Comparison of ENCODE assay signal across 21 cellular contexts in the genomic region with DNA sequence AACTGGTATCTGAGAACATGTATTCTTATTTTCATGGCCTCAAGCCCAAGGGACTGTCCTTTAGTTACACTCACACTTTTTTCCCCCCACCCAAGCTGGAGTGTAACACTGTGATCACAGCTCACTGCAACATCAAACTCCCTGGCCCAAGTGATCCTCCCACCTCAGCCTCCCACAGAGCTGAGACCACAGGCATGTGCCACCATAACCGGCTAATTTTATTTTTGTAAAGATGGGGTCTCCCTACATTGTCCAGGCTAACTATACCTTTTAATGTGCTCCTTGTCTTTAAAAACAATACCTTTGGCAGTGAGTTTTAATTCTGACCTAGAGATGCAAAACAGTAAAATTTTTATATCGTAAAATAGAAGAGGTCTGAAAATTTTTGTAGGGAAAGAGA. TPM values are rescaled to one million over a fixed set of nuclear protein-coding genes. Genes with fewer than 3 reads are reported as not detected.
DNase-seq lines count a peak whose midpoint lies in the region; ATAC-seq and TF ChIP-seq lines count a peak whose summit lies in the region.
"Had no signal": no experiment of that assay in that cellular context is flagged by ENCODE, and none has a peak within 500 bp of the region (broad histone marks: within the 10 kb centered on the region; RNA-seq: fewer than 3 reads in every experiment).

No MANE protein-coding gene starts in this region.

- peaks cover 4% of the 10 kb centered on the region; the same call in 1 of the 2 replicates for H3K4me1 ChIP-seq in HEK293 (ENCODE audit: control insufficient read depth, insufficient read depth, low read length)

- no peak for TF ChIP-seq CTCF in HEK293 (tag by site-specific recombination; IDR thresholded peaks at IDR 0.05)
- TF ChIP-seq CTCF in osteocyte (IDR thresholded peaks at IDR 0.05): no peak

- H3K36me3 Mint-ChIP-seq in osteocyte (ENCODE audit: unreplicated experiment): peaks cover 15% of the 10 kb centered on the region
- peaks cover 4% of the 10 kb centered on the region for H3K36me3 Mint-ChIP-seq in activated CD8-positive, alpha-beta memory T cell treated with anti-CD3 and anti-CD28 coated beads, Interleukin-2, amount 10 ng/mL, durations not matched to agents 7 days and 5 days

- DNase-seq in M059J (ENCODE audit: low read depth): peak; percentile 45
- DNase-seq in amniotic epithelial cell (ENCODE audit: low read depth): peak; percentile 30
- no peak for DNase-seq in osteocyte (ENCODE audit: extremely low spot score, unreplicated experiment)
- no peak for DNase-seq in T-helper 1 cell
- no peak for DNase-seq in NCI-H510A (lab: John Stamatoyannopoulos, UW)
- no peak for DNase-seq in activated CD8-positive, alpha-beta memory T cell treated with anti-CD3 and anti-CD28 coated beads, Interleukin-2, amount 10 ng/mL, durations not matched to agents 7 days and 5 days
- DNase-seq: DMS53, GDM1, GOT3, HCEC 1CT, MG63, NCI-H1048, NCI-H1417 treated with DMSO at 0.1 percent for 48 hours, NCI-H187 had no signal

- H3K27me3 Mint-ChIP-seq in osteocyte (ENCODE audit: unreplicated experiment): no peaks in the 10 kb centered on the region
- H3K27me3 Mint-ChIP-seq in activated CD8-positive, alpha-beta memory T cell treated with anti-CD3 and anti-CD28 coated beads, Interleukin-2, amount 10 ng/mL, durations not matched to agents 7 days and 5 days: no peaks in the 10 kb centered on the region
- H3K27me3 Mint-ChIP-seq: B cell had no signal

- no peak overlapping the region for H3K4me3 ChIP-seq in HEK293 (ENCODE audit: low read depth, low read length)
- H3K4me3 ChIP-seq: A549, MG63, SJSA1 had no signal

- peaks cover 0 to 22% of the 10 kb centered on the region in 2 experiments; a peak in 1 of 3 replicates for H3K36me3 ChIP-seq in HEK293 (ENCODE audit: control insufficient read depth in 2 of 2, insufficient read depth in 1 of 2, low read length in 2 of 2)

- no peaks in the 10 kb centered on the region for H3K9me3 ChIP-seq in HEK293 (ENCODE audit: control insufficient read depth, insufficient read depth, low read depth, low read length)
- H3K9me3 ChIP-seq: A549, MG63, SJSA1 had no signal

- POLR2A ChIA-PET in HEK293 (lab: Yijun Ruan, JAX): no interaction called here

- peaks cover 63% of the 10 kb centered on the region for H3K4me1 Mint-ChIP-seq in osteocyte (ENCODE audit: unreplicated experiment)
- H3K4me1 Mint-ChIP-seq in activated CD8-positive, alpha-beta memory T cell treated with anti-CD3 and anti-CD28 coated beads, Interleukin-2, amount 10 ng/mL, durations not matched to agents 7 days and 5 days: no peaks in the 10 kb centered on the region
- H3K4me1 Mint-ChIP-seq: B cell had no signal

- no peaks in the 10 kb centered on the region for H3K9me3 Mint-ChIP-seq in osteocyte (ENCODE audit: unreplicated experiment)
- H3K9me3 Mint-ChIP-seq in activated CD8-positive, alpha-beta memory T cell treated with anti-CD3 and anti-CD28 coated beads, Interleukin-2, amount 10 ng/mL, durations not matched to agents 7 days and 5 days (ENCODE audit: low read depth): no peaks in the 10 kb centered on the region
- H3K9me3 Mint-ChIP-seq: CD14-positive monocyte had no signal

- peak overlapping the region; percentile 38 for H3K27ac Mint-ChIP-seq in osteocyte (ENCODE audit: unreplicated experiment)
- no peak overlapping the region for H3K27ac Mint-ChIP-seq in activated CD8-positive, alpha-beta memory T cell treated with anti-CD3 and anti-CD28 coated beads, Interleukin-2, amount 10 ng/mL, durations not matched to agents 7 days and 5 days
- H3K27ac Mint-ChIP-seq: B cell had no signal

- no peak overlapping the region for H3K27ac ChIP-seq in HEK293 (ENCODE audit: extremely low read depth, low read depth, low read length)
- H3K27ac ChIP-seq: A549, SJSA1 had no signal

- ATAC-seq in activated CD8-positive, alpha-beta memory T cell treated with anti-CD3 and anti-CD28 coated beads, Interleukin-2, amount 10 ng/mL, durations not matched to agents 7 days and 5 days: no peak
- ATAC-seq: A549 had no signal

- no peak overlapping the region for H3K4me3 Mint-ChIP-seq in osteocyte (ENCODE audit: unreplicated experiment)
- no peak overlapping the region for H3K4me3 Mint-ChIP-seq in activated CD8-positive, alpha-beta memory T cell treated with anti-CD3 and anti-CD28 coated beads, Interleukin-2, amount 10 ng/mL, durations not matched to agents 7 days and 5 days
- H3K4me3 Mint-ChIP-seq: B cell, CD14-positive monocyte had no signal

- CTCF ChIA-PET in HEK293 (lab: Yijun Ruan, JAX): interaction anchor here (0.5 kb wide), 1 partner anchor 107 kb away, joined by 3 read pairs; no protein-coding TSS in a partner anchor
- CTCF ChIA-PET in activated CD8-positive, alpha-beta memory T cell treated with anti-CD3 and anti-CD28 coated beads, Interleukin-2, amount 10 ng/mL, durations not matched to agents 7 days and 5 days (lab: Charles Lee): interaction anchor here (0.6 kb wide), 1 partner anchor 11 kb away, joined by 3 read pairs; no protein-coding TSS in a partner anchor

TF ChIP-seq in HEK293, 187 proteins besides CTCF, POLR2A, EP300 and RAD21 (continues in another document):
- TF ChIP-seq KLF10 (tag by site-specific recombination; IDR thresholded peaks at IDR 0.05) (no peak), ZNF324 (tag by site-specific recombination; IDR thresholded peaks at IDR 0.05) (no peak), ZNF660 (tag by site-specific recombination; IDR thresholded peaks at IDR 0.05) (no peak), ZNF600 (tag by site-specific recombination; IDR thresholded peaks at IDR 0.05) (no peak), ZNF214 (tag by site-specific recombination; IDR thresholded peaks at IDR 0.05; ENCODE audit: borderline replicate concordance) (no peak), WT1 (tag by site-specific recombination; IDR thresholded peaks at IDR 0.05) (peak; percentile 71), ZFHX2 (tag by site-specific recombination; conservative IDR thresholded peaks at IDR 0.05) (0 out of 2 replicates have a peak, but pooled peaks have one; percentile 32), ZNF280C (tag by site-specific recombination; IDR thresholded peaks at IDR 0.05) (no peak), ZNF747 (tag by site-specific recombination; IDR thresholded peaks at IDR 0.05) (no peak), ZNF394 (tag by site-specific recombination; IDR thresholded peaks at IDR 0.05; ENCODE audit: borderline replicate concordance) (no peak), ZNF791 (tag by site-specific recombination; IDR thresholded peaks at IDR 0.05) (no peak), ZNF76 (tag by site-specific recombination; IDR thresholded peaks at IDR 0.05; ENCODE audit: borderline replicate concordance, low read depth) (no peak), GLIS1 (tag by site-specific recombination; IDR thresholded peaks at IDR 0.05) (peak; percentile 25; the same call in 1 of the 2 replicates), ZBTB21 (tag by site-specific recombination; IDR thresholded peaks at IDR 0.05) (no peak), ZNF514 (tag by site-specific recombination; IDR thresholded peaks at IDR 0.05) (no peak)
- TF ChIP-seq, protein P1, sequence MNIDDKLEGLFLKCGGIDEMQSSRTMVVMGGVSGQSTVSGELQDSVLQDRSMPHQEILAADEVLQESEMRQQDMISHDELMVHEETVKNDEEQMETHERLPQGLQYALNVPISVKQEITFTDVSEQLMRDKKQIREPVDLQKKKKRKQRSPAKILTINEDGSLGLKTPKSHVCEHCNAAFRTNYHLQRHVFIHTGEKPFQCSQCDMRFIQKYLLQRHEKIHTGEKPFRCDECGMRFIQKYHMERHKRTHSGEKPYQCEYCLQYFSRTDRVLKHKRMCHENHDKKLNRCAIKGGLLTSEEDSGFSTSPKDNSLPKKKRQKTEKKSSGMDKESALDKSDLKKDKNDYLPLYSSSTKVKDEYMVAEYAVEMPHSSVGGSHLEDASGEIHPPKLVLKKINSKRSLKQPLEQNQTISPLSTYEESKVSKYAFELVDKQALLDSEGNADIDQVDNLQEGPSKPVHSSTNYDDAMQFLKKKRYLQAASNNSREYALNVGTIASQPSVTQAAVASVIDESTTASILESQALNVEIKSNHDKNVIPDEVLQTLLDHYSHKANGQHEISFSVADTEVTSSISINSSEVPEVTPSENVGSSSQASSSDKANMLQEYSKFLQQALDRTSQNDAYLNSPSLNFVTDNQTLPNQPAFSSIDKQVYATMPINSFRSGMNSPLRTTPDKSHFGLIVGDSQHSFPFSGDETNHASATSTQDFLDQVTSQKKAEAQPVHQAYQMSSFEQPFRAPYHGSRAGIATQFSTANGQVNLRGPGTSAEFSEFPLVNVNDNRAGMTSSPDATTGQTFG (tag by site-specific recombination; IDR thresholded peaks at IDR 0.05; ENCODE audit: borderline replicate concordance): no peak

RNA-seq across cellular contexts. Expression of gene FAM83C, which starts 48.2 kb away (rescaled TPM):
- 0.02 TPM in 1 of 2 replicates, not detected in the other for total RNA-seq in M059J (2014; rRNA removed; shearing (Covaris generic))
- not detected in 2 replicates for total RNA-seq in osteocyte
- not detected for total RNA-seq in activated CD8-positive, alpha-beta memory T cell treated with anti-CD3 and anti-CD28 coated beads, Interleukin-2, amount 10 ng/mL, durations not matched to agents 7 days and 5 days
- total RNA-seq: B cell, HT1080, NCI-H460, SJSA1 had no signal

RNA-seq across cellular contexts. Expression of gene EIF6, which starts 55.9 kb away (rescaled TPM):
- total RNA-seq in M059J (2014; rRNA removed; shearing (Covaris generic)): 303 and 313 TPM in 2 replicates
- 131 and 136 TPM in 2 replicates for total RNA-seq in osteocyte
- 100 to 1,000 TPM in 1 of 2 experiments, 10 to 100 TPM in 1; 98.6 to 121 TPM for total RNA-seq in activated CD8-positive, alpha-beta memory T cell treated with anti-CD3 and anti-CD28 coated beads, Interleukin-2, amount 10 ng/mL, durations not matched to agents 7 days and 5 days

Comparison
In these comparisons a context has a peak if more than half of its experiments do, and no peak if none do; other contexts are left out.
1. DNase-seq: peak in M059J (single experiment) and amniotic epithelial cell (single experiment); none in osteocyte (single experiment), T-helper 1 cell (0 of 5), NCI-H510A (single experiment) and activated CD8-positive, alpha-beta memory T cell treated with anti-CD3 and anti-CD28 coated beads, Interleukin-2, amount 10 ng/mL, durations not matched to agents 7 days and 5 days (single experiment).